10 cellular contexts compared by ENCODE assay signal in the genomic region with DNA sequence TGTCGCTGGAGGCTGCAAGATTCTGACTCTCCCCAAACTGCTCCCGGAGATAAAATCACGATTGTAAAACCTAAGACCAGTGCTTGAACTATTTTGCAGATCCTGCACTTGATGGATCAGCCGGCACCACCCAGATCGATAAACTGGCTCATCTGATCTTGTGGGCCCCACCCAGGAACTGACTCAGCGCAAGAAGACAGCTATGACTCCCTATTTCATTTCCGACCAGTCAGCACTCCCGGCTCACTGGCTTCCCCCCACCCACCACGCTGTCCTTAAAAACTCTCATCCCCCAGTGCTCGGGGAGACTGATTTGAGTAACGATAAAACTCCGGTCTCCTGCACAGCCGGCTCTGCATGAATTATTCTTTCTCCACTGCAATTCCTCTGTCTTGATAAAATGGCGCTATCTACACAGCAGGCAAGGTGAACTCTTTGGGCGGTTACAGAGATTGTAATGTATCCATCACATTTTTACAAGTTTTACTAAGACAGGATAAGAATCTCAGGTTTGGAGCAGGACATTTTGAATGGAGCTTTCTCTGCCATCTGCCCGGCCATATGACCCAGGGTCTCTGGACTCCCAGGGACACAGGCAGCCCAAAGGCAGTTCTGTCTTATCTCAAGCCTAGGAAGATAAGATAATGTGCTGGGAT. TPM values are rescaled to one million over a fixed set of nuclear protein-coding genes. Genes with fewer than 3 reads are reported as not detected.
DNase-seq lines count a peak whose midpoint lies in the region; ATAC-seq and TF ChIP-seq lines count a peak whose summit lies in the region.
"Had no signal": no experiment of that assay in that cellular context is flagged by ENCODE, and none has a peak within 500 bp of the region (broad histone marks: within the 10 kb centered on the region; RNA-seq: fewer than 3 reads in every experiment).

No MANE protein-coding gene starts in this region.

- no peak overlapping the region for H2AFZ ChIP-seq in PC-9
- H2AFZ ChIP-seq in neural progenitor cell (replicated peaks) = no peak overlapping the region
- no peak overlapping the region for H2AFZ ChIP-seq in trophoblast cell (ENCODE audit: insufficient read depth, low read length, poor library complexity)

- intact Hi-C loops in PC-9 (cut with micrococcal nuclease; ENCODE audit: unreplicated experiment) = no loop called here

- no TSS peak for BruUV-seq in PC-9 (replicated peaks; lab: Mats Ljungman, UMichigan)

- no peaks in the 10 kb centered on the region for H3K36me3 ChIP-seq in BE2C
- H3K36me3 ChIP-seq in PC-9 (ENCODE audit: low read depth) = no peaks in the 10 kb centered on the region
- no peaks in the 10 kb centered on the region for H3K36me3 ChIP-seq in neural progenitor cell
- H3K36me3 ChIP-seq in trophoblast cell (ENCODE audit: control insufficient read depth in 1 of 2, insufficient read depth in 2 of 2, low read length in 2 of 2) = no peaks in the 10 kb centered on the region

- no peak overlapping the region for H2AK5ac ChIP-seq in trophoblast cell (ENCODE audit: low read length)

- TF ChIP-seq CTCF in BE2C (IDR thresholded peaks at IDR 0.05; ENCODE audit: low read depth, low read length) (no peak), PC-9 (conservative IDR thresholded peaks at IDR 0.05) (no peak), neural progenitor cell (IDR thresholded peaks at IDR 0.05) (no peak)

- no peaks in the 10 kb centered on the region for H3K9me3 ChIP-seq in BE2C
- H3K9me3 ChIP-seq in PC-9 (ENCODE audit: insufficient read depth, low read depth) = no peaks in the 10 kb centered on the region
- no peaks in the 10 kb centered on the region for H3K9me3 ChIP-seq in neural progenitor cell (ENCODE audit: low read depth)
- H3K9me3 ChIP-seq in trophoblast cell (ENCODE audit: insufficient read depth, low read depth, low read length) = no peaks in the 10 kb centered on the region

- CTCF ChIA-PET in PC-9 (lab: Charles Lee) = no interaction called here

- no peak overlapping the region for H4K12ac ChIP-seq in trophoblast cell (ENCODE audit: low read depth, low read length)

- no CpG with 5 or more reads among the region's 16 CpGs for WGBS in trophoblast cell (ENCODE audit: extremely low coverage, insufficient coverage, insufficient read length)

- peak; percentile 99 for ATAC-seq in activated T-helper 17 cell treated with anti-CD3 and anti-CD28 coated beads, Interleukin-2, amount 50 U/mL, for 72 hours (replicated peaks)

- peaks cover 5% of the 10 kb centered on the region for H3K27me3 Mint-ChIP-seq in activated T-helper 17 cell treated with anti-CD3 and anti-CD28 coated beads, Interleukin-2, amount 50 U/mL, for 72 hours
- H3K27me3 Mint-ChIP-seq in neural progenitor cell (ENCODE audit: insufficient read depth, low read depth) = peaks cover 8% of the 10 kb centered on the region

- H3K4me1 Mint-ChIP-seq in activated T-helper 17 cell treated with anti-CD3 and anti-CD28 coated beads, Interleukin-2, amount 50 U/mL, for 72 hours = peaks cover 21% of the 10 kb centered on the region
- H3K4me1 Mint-ChIP-seq in neural progenitor cell = peaks cover 54% of the 10 kb centered on the region

- no peak overlapping the region for H4K91ac ChIP-seq in trophoblast cell (ENCODE audit: low read depth, low read length)

- H3K27ac Mint-ChIP-seq in activated T-helper 17 cell treated with anti-CD3 and anti-CD28 coated beads, Interleukin-2, amount 50 U/mL, for 72 hours = peak overlapping the region; percentile 20
- peak overlapping the region; percentile 35 for H3K27ac Mint-ChIP-seq in neural progenitor cell

- H3K4ac ChIP-seq in trophoblast cell (ENCODE audit: low read depth, low read length) = no peak overlapping the region

- no peak for DNase-seq in BE2C
- DNase-seq in PC-9 = peak in 1 of 2 experiments; percentile 72
- DNase-seq in neural progenitor cell (ENCODE audit: low spot score) = no peak
- DNase-seq in HuH-7.5 (ENCODE audit: low spot score) = no peak
- no peak for DNase-seq in globus pallidus (ENCODE audit: low spot score)
- no peak for DNase-seq in NCI-H1092 (lab: John Stamatoyannopoulos, UW)
- no peak for DNase-seq in trophoblast cell
- DNase-seq: DMS 273 treated with DMSO at 0.1 percent for 48 hours had no signal

- peak overlapping the region; percentile 63 for H3K27ac ChIP-seq in PC-9
- H3K27ac ChIP-seq in neural progenitor cell = no peak overlapping the region
- H3K27ac ChIP-seq in trophoblast cell (ENCODE audit: low read depth, low read length) = no peak overlapping the region

- no peaks in the 10 kb centered on the region for H3K36me3 Mint-ChIP-seq in activated T-helper 17 cell treated with anti-CD3 and anti-CD28 coated beads, Interleukin-2, amount 50 U/mL, for 72 hours (ENCODE audit: low read depth)
- no peaks in the 10 kb centered on the region for H3K36me3 Mint-ChIP-seq in neural progenitor cell

- no peak overlapping the region for H2BK5ac ChIP-seq in trophoblast cell (ENCODE audit: low read depth, low read length, poor library complexity)

- no peak overlapping the region for H2BK12ac ChIP-seq in trophoblast cell (ENCODE audit: low read length)

- H3F3A ChIP-seq in PC-9 (ENCODE audit: insufficient read depth, low read depth) (peaks cover 21% of the 10 kb centered on the region), neural progenitor cell (ENCODE audit: low read depth) (peaks cover 18% of the 10 kb centered on the region)

- no peak overlapping the region for H3K14ac ChIP-seq in trophoblast cell (ENCODE audit: low read length)

- H3K9ac ChIP-seq in neural progenitor cell (no peak overlapping the region), trophoblast cell (ENCODE audit: low read length) (no peak overlapping the region)

- H3K27me3 ChIP-seq in BE2C (no peaks in the 10 kb centered on the region), PC-9 (ENCODE audit: insufficient read depth, low read depth) (no peaks in the 10 kb centered on the region), neural progenitor cell (no peaks in the 10 kb centered on the region), trophoblast cell (ENCODE audit: insufficient read depth, low read length) (no peaks in the 10 kb centered on the region)

- H3K4me2 ChIP-seq in PC-9 (peak overlapping the region; percentile 68), neural progenitor cell (peak overlapping the region; percentile 22), trophoblast cell (ENCODE audit: low read length) (no peak overlapping the region)

- POLR2A ChIA-PET in PC-9 (lab: Charles Lee; ENCODE audit: unreplicated experiment) = no interaction called here

- H2BK120ac ChIP-seq in trophoblast cell (ENCODE audit: insufficient read depth, low read length, poor library complexity) = no peak overlapping the region

- peak overlapping the region; percentile 74 for H3K4me3 Mint-ChIP-seq in activated T-helper 17 cell treated with anti-CD3 and anti-CD28 coated beads, Interleukin-2, amount 50 U/mL, for 72 hours
- no peak overlapping the region for H3K4me3 Mint-ChIP-seq in neural progenitor cell

- peaks cover 7% of the 10 kb centered on the region for H3K4me1 ChIP-seq in BE2C
- H3K4me1 ChIP-seq in PC-9 (replicated peaks; ENCODE audit: insufficient read depth) = peaks cover 36% of the 10 kb centered on the region
- peaks cover 41% of the 10 kb centered on the region for H3K4me1 ChIP-seq in neural progenitor cell
- H3K4me1 ChIP-seq in trophoblast cell (ENCODE audit: control insufficient read depth in 1 of 2, insufficient read depth in 2 of 2, low read length in 2 of 2) = peaks cover 20 to 23% of the 10 kb centered on the region in 2 experiments

- no peaks in the 10 kb centered on the region for H3K9me2 ChIP-seq in PC-9 (ENCODE audit: insufficient read depth)

- no peak overlapping the region for H3K23ac ChIP-seq in trophoblast cell (ENCODE audit: low read length)

- peak overlapping the region; percentile 32 for H3K4me3 ChIP-seq in BE2C (ENCODE audit: low read depth, low read length)
- H3K4me3 ChIP-seq in PC-9 = peak overlapping the region; percentile 30; the same call in 1 of the 2 replicates
- no peak overlapping the region for H3K4me3 ChIP-seq in neural progenitor cell
- no peak overlapping the region for H3K4me3 ChIP-seq in trophoblast cell (ENCODE audit: low read depth, low read length)

- no peak overlapping the region for H4K8ac ChIP-seq in trophoblast cell (ENCODE audit: low read depth, low read length)

- no peak overlapping the region for H3K18ac ChIP-seq in trophoblast cell (ENCODE audit: low read length)

- H3K9me3 Mint-ChIP-seq in activated T-helper 17 cell treated with anti-CD3 and anti-CD28 coated beads, Interleukin-2, amount 50 U/mL, for 72 hours = no peaks in the 10 kb centered on the region
- H3K9me3 Mint-ChIP-seq in neural progenitor cell = no peaks in the 10 kb centered on the region

- no peaks in the 10 kb centered on the region for H3K79me1 ChIP-seq in trophoblast cell (ENCODE audit: low read length)

- H4K20me1 ChIP-seq in PC-9 (ENCODE audit: insufficient read depth) (no peaks in the 10 kb centered on the region), neural progenitor cell (ENCODE audit: low read depth) (no peaks in the 10 kb centered on the region)

- H3K79me2 ChIP-seq in PC-9 (ENCODE audit: low read depth) (no peaks in the 10 kb centered on the region), neural progenitor cell (ENCODE audit: low read depth) (no peaks in the 10 kb centered on the region), trophoblast cell (ENCODE audit: control insufficient read depth, insufficient read depth, low read length, poor library complexity) (no peaks in the 10 kb centered on the region)

RNA-seq across cellular contexts. Expression of gene PPP1R26, which starts 10.6 kb away (rescaled TPM):
- polyA plus RNA-seq in BE2C (2012; ENCODE audit: insufficient read depth, insufficient read length, low read depth) = 12.8 TPM
- total RNA-seq in PC-9 (2021) = 41.2 and 46.9 TPM in 2 replicates
- 1 to 10 TPM; 2.5 to 3.4 TPM for total RNA-seq in activated T-helper 17 cell treated with anti-CD3 and anti-CD28 coated beads, Interleukin-2, amount 50 U/mL, for 72 hours
- 23.0 and 48.7 TPM in 2 replicates for total RNA-seq in neural progenitor cell (ENCODE audit: low replicate concordance)
- polyA plus RNA-seq in trophoblast cell (2013) = 6.9 and 7.6 TPM in 2 replicates

RNA-seq across cellular contexts. Expression of gene MRPS2, which starts 31.5 kb away (rescaled TPM):
- 553 TPM for polyA plus RNA-seq in BE2C (2012; ENCODE audit: insufficient read depth, insufficient read length, low read depth)
- 84.4 and 93.4 TPM in 2 replicates for total RNA-seq in PC-9 (2021)
- total RNA-seq in activated T-helper 17 cell treated with anti-CD3 and anti-CD28 coated beads, Interleukin-2, amount 50 U/mL, for 72 hours = 10 to 100 TPM; 29.9 to 48.6 TPM
- total RNA-seq in neural progenitor cell (ENCODE audit: low replicate concordance) = 23.4 and 43.4 TPM in 2 replicates
- polyA plus RNA-seq in trophoblast cell (2013) = 73.0 and 79.0 TPM in 2 replicates

RNA-seq across cellular contexts. Expression of gene LCN1, which starts 52.2 kb away (rescaled TPM):
- 13.4 TPM for polyA plus RNA-seq in BE2C (2012; ENCODE audit: insufficient read depth, insufficient read length, low read depth)
- total RNA-seq in PC-9 (2021) (not detected in 2 replicates), neural progenitor cell (ENCODE audit: low replicate concordance) (not detected in 2 replicates)
- total RNA-seq in activated T-helper 17 cell treated with anti-CD3 and anti-CD28 coated beads, Interleukin-2, amount 50 U/mL, for 72 hours = not detected
- 0.14 and 0.15 TPM in 2 replicates for polyA plus RNA-seq in trophoblast cell (2013)
- total RNA-seq: temporal lobe had no signal

Comparison
In these comparisons a context has a peak if more than half of its experiments do, and no peak if none do; other contexts are left out.
1. H3K4me3 ChIP-seq: peak in BE2C (single experiment) and PC-9 (single experiment); none in neural progenitor cell (single experiment) and trophoblast cell (single experiment).